ENCODE assay signal across 23 cellular contexts in genomic region chr12:49889361-49890095, GRCh38. TPM values are rescaled to one million over a fixed set of nuclear protein-coding genes. Genes with fewer than 3 reads are reported as not detected.
"Had no signal": no experiment of that assay in that cellular context is flagged by ENCODE, and none has a peak within 500 bp of the region (broad histone marks: within the 10 kb centered on the region; RNA-seq: fewer than 3 reads in every experiment).

No MANE protein-coding gene starts in this region.

- ATAC-seq: activated T-cell treated with anti-CD3 and anti-CD28 coated beads, Interleukin-2, amount 50 U/mL, for 72 hours; gastrocnemius medialis; naive thymus-derived CD8-positive, alpha-beta T cell; right lobe of liver had no signal

- FAIRE-seq: keratinocyte had no signal

- H3K4me1 ChIP-seq: gastrocnemius medialis, right lobe of liver, uterus had no signal

- DNase-seq: activated CD4-positive, alpha-beta T cell treated with anti-CD3 and anti-CD28 coated beads for 4 hours; activated CD4-positive, alpha-beta T cell treated with anti-CD3 and anti-CD28 coated beads, Interleukin-2, amount 50 U/mL, for 4 hours; activated naive CD4-positive, alpha-beta T cell treated with Interleukin-2 at 50 U/mL for 16 hours; activated T-cell treated with anti-CD3 and anti-CD28 coated beads for 4 hours; activated T-cell treated with anti-CD3 and anti-CD28 coated beads, Interleukin-2, amount 50 U/mL, for 72 hours; cerebellar nuclear complex; dorsolateral prefrontal cortex; effector memory CD4-positive, alpha-beta T cell; erythroblast; gastrocnemius medialis; hippocampal formation; midbrain; stimulated activated CD4-positive, alpha-beta T cell treated with anti-CD3 and anti-CD28 coated beads, Interleukin-12 subunit alpha, Interleukin-12 subunit beta, amount 100 ng/mL, for 4 hours; stimulated activated CD4-positive, alpha-beta T cell treated with anti-CD3 and anti-CD28 coated beads, Interleukin-4, amount 100 ng/mL, for 1 hour; uterus had no signal

- H3K27ac ChIP-seq: cardiac muscle cell, coronary artery, gastrocnemius medialis, right lobe of liver, thoracic aorta, uterus had no signal

- H3K27me3 ChIP-seq: body of pancreas, cardiac muscle cell, dorsolateral prefrontal cortex, gastrocnemius medialis, right lobe of liver, uterus had no signal

- H3K4me3 ChIP-seq: body of pancreas, cardiac muscle cell, coronary artery, dorsolateral prefrontal cortex, gastrocnemius medialis, right lobe of liver, skin epidermis, thoracic aorta, uterus had no signal

- H3K9me3 ChIP-seq: body of pancreas, gastrocnemius medialis, right lobe of liver, thoracic aorta, uterus had no signal

- H3K36me3 ChIP-seq: cardiac muscle cell, gastrocnemius medialis, right lobe of liver, thoracic aorta, uterus had no signal

RNA-seq across cellular contexts. Expression of gene FAIM2, which starts 14.2 kb away (rescaled TPM):
- total RNA-seq: naive thymus-derived CD8-positive, alpha-beta T cell had no signal
- polyA plus RNA-seq: keratinocyte had no signal
